Comparison of ENCODE assay signal across 1 cellular context in the genomic region with DNA sequence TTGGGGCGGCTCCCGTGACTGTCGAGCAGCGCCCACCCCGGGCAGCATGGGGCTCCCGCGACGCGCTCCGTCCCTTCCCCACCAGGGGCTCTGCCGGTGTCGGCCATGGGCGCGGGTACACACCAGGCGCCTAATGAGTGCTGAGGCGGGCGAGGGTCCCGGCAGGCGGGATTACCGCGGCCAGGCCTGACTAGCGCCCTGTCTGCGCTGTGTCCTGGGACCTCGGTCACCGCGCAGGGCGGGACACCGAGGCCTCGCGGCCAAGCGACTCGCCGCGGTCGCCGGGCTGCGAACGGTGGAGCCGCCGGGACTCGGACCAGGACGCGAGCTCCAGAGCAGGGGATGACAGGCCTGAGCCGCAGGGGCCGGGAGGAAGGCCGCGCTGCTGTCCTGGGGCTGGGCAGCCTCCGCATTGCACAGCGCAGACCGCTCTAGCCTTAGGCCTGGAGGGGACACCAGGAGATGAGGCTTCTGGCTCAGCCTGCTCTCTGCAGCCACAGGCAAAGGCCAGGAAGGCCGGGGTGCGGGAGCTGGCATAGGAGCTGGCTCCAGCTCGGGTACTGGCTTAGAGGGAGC.
TF ChIP-seq lines count a peak whose summit lies in the region.

No MANE protein-coding gene starts in this region.

TF ChIP-seq in K562, 482 proteins besides CTCF, POLR2A, EP300 and RAD21 (continued from another document):
- 0 out of 2 replicates have a peak, but pooled peaks have one; percentile 6 for TF ChIP-seq ZNF407 (IDR thresholded peaks at IDR 0.05; ENCODE audit: low read depth)
- peak; percentile 32 for TF ChIP-seq RBBP5 (IDR thresholded peaks at IDR 0.05; ENCODE audit: borderline replicate concordance, insufficient read depth, low read length, poor library complexity, severe bottlenecking)
- no peak for TF ChIP-seq ZBTB17 (CRISPR knock-in tag; IDR thresholded peaks at IDR 0.05)
- peak; percentile 35 for TF ChIP-seq ZFP36 (IDR thresholded peaks at IDR 0.05; ENCODE audit: low read depth, low read length, partially characterized antibody)
- no peak; a peak in 1 of 4 replicates for TF ChIP-seq MAZ (CRISPR knock-in tag; conservative IDR thresholded peaks at IDR 0.05 in 1 of 2, IDR thresholded peaks at IDR 0.05 in 1 of 2)
- TF ChIP-seq FOXM1 (IDR thresholded peaks at IDR 0.05; ENCODE audit: low read depth) = no peak
- TF ChIP-seq FOXM1 (CRISPR knock-in tag; IDR thresholded peaks at IDR 0.05; ENCODE audit: low read depth) = peak; percentile 20
- TF ChIP-seq ZNF354B (CRISPR knock-in tag; IDR thresholded peaks at IDR 0.05) = no peak
- peak; percentile 6; the same call in 1 of the 2 replicates for TF ChIP-seq RBFOX2 (IDR thresholded peaks at IDR 0.05; ENCODE audit: low read depth, low read length)
- TF ChIP-seq ZFP91 (CRISPR knock-in tag; IDR thresholded peaks at IDR 0.05) = no peak
- no peak for TF ChIP-seq MEIS2 (IDR thresholded peaks at IDR 0.05; ENCODE audit: partially characterized antibody)
- TF ChIP-seq PRMT5 (CRISPR knock-in tag; IDR thresholded peaks at IDR 0.05) = no peak
- TF ChIP-seq RNF219 (CRISPR knock-in tag; IDR thresholded peaks at IDR 0.05) = no peak
- TF ChIP-seq, protein P1, sequence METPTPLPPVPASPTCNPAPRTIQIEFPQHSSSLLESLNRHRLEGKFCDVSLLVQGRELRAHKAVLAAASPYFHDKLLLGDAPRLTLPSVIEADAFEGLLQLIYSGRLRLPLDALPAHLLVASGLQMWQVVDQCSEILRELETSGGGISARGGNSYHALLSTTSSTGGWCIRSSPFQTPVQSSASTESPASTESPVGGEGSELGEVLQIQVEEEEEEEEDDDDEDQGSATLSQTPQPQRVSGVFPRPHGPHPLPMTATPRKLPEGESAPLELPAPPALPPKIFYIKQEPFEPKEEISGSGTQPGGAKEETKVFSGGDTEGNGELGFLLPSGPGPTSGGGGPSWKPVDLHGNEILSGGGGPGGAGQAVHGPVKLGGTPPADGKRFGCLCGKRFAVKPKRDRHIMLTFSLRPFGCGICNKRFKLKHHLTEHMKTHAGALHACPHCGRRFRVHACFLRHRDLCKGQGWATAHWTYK (CRISPR knock-in tag; IDR thresholded peaks at IDR 0.05) = no peak
- 0 out of 2 replicates have a peak, but pooled peaks have one; percentile 86 for TF ChIP-seq ZNF830 (CRISPR knock-in tag; IDR thresholded peaks at IDR 0.05)
- TF ChIP-seq PML (IDR thresholded peaks at IDR 0.05; ENCODE audit: low read length) = no peak
- peak; percentile 8; the same call in 1 of the 2 replicates for TF ChIP-seq REST (CRISPR knock-in tag; IDR thresholded peaks at IDR 0.05; ENCODE audit: low read depth)
- 0 out of 2 replicates have a peak, but pooled peaks have one; percentile 8 for TF ChIP-seq CBX1 (IDR thresholded peaks at IDR 0.05; ENCODE audit: low read depth)
- TF ChIP-seq ETV6 (IDR thresholded peaks at IDR 0.05; ENCODE audit: borderline replicate concordance in 1 of 2, low read depth in 2 of 2, low read length in 1 of 2) = no peak
- TF ChIP-seq ETV6 (CRISPR knock-in tag; IDR thresholded peaks at IDR 0.05; ENCODE audit: borderline replicate concordance) = 0 out of 2 replicates have a peak, but pooled peaks have one; percentile 11
- TF ChIP-seq GTF2E2 (tag; IDR thresholded peaks at IDR 0.05) = no peak
- no peak for TF ChIP-seq MAFF (IDR thresholded peaks at IDR 0.05; ENCODE audit: low read length)
TF ChIP-seq in K562: peak in this region for 18.
